ENCODE assay signal across 20 cellular contexts in genomic region chr10:120429395-120429794, GRCh38.
"Had no signal": no experiment of that assay in that cellular context is flagged by ENCODE, and none has a peak within 500 bp of the region (broad histone marks: within the 10 kb centered on the region; RNA-seq: fewer than 3 reads in every experiment).

No MANE protein-coding gene starts in this region.

- DNase-seq: activated CD4-positive, alpha-beta memory T cell treated with anti-CD3 and anti-CD28 coated beads for 36 hours; activated CD4-positive, alpha-beta T cell treated with anti-CD3 and anti-CD28 coated beads, Interleukin-2, amount 10 ng/mL, durations not matched to agents 7 days and 5 days; activated CD4-positive, CD25-positive, alpha-beta regulatory T cell; activated gamma-delta T cell treated with Interleukin-2 at 50 U/mL for 16 hours; activated naive CD4-positive, alpha-beta T cell treated with anti-CD3 and anti-CD28 coated beads, Interleukin-2, amount 10 ng/mL, durations not matched to agents 7 days and 5 days; activated naive CD8-positive, alpha-beta T cell treated with anti-CD3 and anti-CD28 coated beads for 36 hours; activated T-cell treated with anti-CD3 and anti-CD28 coated beads for 4 hours; activated T-cell treated with anti-CD3 and anti-CD28 coated beads, Interleukin-2, amount 50 U/mL, for 72 hours; NCI-H1105 treated with DMSO at 0.1 percent for 48 hours; NCI-H1436 treated with DMSO at 0.1 percent for 48 hours; NCI-H187 treated with DMSO at 0.1 percent for 48 hours; NCI-H2171; NCI-H2227 treated with DMSO at 0.1 percent for 48 hours; NCI-H526 treated with DMSO at 0.1 percent for 48 hours; NCI-H82; OCI-M1; RPMI8226; SJCRH30; T-helper 17 cell; T-helper 9 cell had no signal

- H3K9me3 ChIP-seq: SJCRH30 had no signal

- H3K4me3 ChIP-seq: SJCRH30 had no signal

- H3K4me1 ChIP-seq: SJCRH30 had no signal

- H3K36me3 ChIP-seq: SJCRH30 had no signal
